ENCODE assay signal across 24 cellular contexts in the genomic region with DNA sequence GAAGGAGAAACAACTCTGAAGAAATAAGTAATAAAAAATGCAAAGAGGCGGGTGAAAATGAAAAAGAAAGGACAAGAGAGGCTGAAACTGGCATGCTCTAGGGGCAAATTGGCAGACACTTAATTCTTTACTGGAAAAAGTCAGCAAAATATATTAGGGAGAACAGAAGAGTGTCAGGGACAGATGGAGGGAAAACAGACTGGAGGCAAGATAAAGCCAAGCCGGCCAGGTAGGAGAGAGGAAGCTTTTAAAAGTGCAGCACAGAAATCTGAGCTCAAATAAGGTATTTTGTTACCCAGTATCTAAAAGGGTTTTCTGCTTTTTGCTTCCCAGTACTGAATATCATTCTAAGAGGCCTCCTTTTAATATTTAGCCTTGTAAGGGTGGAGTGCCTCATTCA.
"Had no signal": no experiment of that assay in that cellular context is flagged by ENCODE, and none has a peak within 500 bp of the region (broad histone marks: within the 10 kb centered on the region; RNA-seq: fewer than 3 reads in every experiment).

No MANE protein-coding gene starts in this region.

- H3K36me3 Mint-ChIP-seq: activated naive CD4-positive, alpha-beta T cell treated with anti-CD3 and anti-CD28 coated beads, Interleukin-2, amount 50 U/mL, for 72 hours; immature natural killer cell; naive B cell; stimulated activated memory B cell treated with anti-CD40 and anti-IgM and Interleukin-4, amounts not matched to agents 10 μg/mL and 1 μg/mL and 100 μg/mL, for 72 hours had no signal

- H3K36me3 ChIP-seq: adrenal gland, ascending aorta, left lung, sigmoid colon, stomach had no signal

- H3K4me1 ChIP-seq: adrenal gland, ascending aorta, left lung, stomach, testis had no signal

- H3K9me3 ChIP-seq: adrenal gland, ascending aorta, left lung, sigmoid colon, stomach, testis had no signal

- H3K4me3 ChIP-seq: adrenal gland, ascending aorta, left lung, sigmoid colon, smooth muscle cell, stomach, testis had no signal

- H3K4me1 Mint-ChIP-seq: activated T-helper 17 cell treated with anti-CD3 and anti-CD28 coated beads, Interleukin-2, amount 50 U/mL, for 72 hours; immature natural killer cell; naive B cell; stimulated activated memory B cell treated with anti-CD40 and anti-IgM and Interleukin-4, amounts not matched to agents 10 μg/mL and 1 μg/mL and 100 μg/mL, for 72 hours had no signal

- H3K27me3 Mint-ChIP-seq: activated T-cell treated with anti-CD3 and anti-CD28 coated beads, Interleukin-2, amount 50 U/mL, for 24 hours had no signal

- H3K4me3 Mint-ChIP-seq: activated CD8-positive, alpha-beta T cell treated with anti-CD3 and anti-CD28 coated beads, Interleukin-2, amount 10 ng/mL, durations not matched to agents 7 days and 5 days; activated T-cell treated with anti-CD3 and anti-CD28 coated beads, Interleukin-2, amount 50 U/mL, for 24 hours; activated T-helper 17 cell treated with anti-CD3 and anti-CD28 coated beads, Interleukin-2, amount 50 U/mL, for 72 hours; immature natural killer cell; naive B cell; stimulated activated memory B cell treated with anti-CD40 and anti-IgM and Interleukin-4, amounts not matched to agents 10 μg/mL and 1 μg/mL and 100 μg/mL, for 72 hours had no signal

- H3K27ac ChIP-seq: adrenal gland, ascending aorta, left lung, sigmoid colon, stomach, testis, VCaP had no signal

- DNase-seq: activated CD4-positive, alpha-beta T cell treated with anti-CD3 and anti-CD28 coated beads for 1 hour; activated CD4-positive, alpha-beta T cell treated with anti-CD3 and anti-CD28 coated beads, Interleukin-2, amount 50 U/mL, for 1 hour; activated CD8-positive, alpha-beta T cell treated with anti-CD3 and anti-CD28 coated beads, Interleukin-2, amount 10 ng/mL, durations not matched to agents 7 days and 5 days; activated T-cell treated with anti-CD3 and anti-CD28 coated beads, Interleukin-2, amount 50 U/mL, for 24 hours; adrenal gland; foreskin fibroblast; immature natural killer cell; left lung; mammary epithelial cell; naive B cell; sigmoid colon; stimulated activated CD4-positive, alpha-beta T cell treated with anti-CD3 and anti-CD28 coated beads, Interleukin-15, amount 100 ng/mL, for 24 hours; stomach; testis; trophoblast cell had no signal

- H3K27ac Mint-ChIP-seq: activated CD8-positive, alpha-beta T cell treated with anti-CD3 and anti-CD28 coated beads, Interleukin-2, amount 10 ng/mL, durations not matched to agents 7 days and 5 days; activated naive CD4-positive, alpha-beta T cell treated with anti-CD3 and anti-CD28 coated beads, Interleukin-2, amount 50 U/mL, for 72 hours; activated T-cell treated with anti-CD3 and anti-CD28 coated beads, Interleukin-2, amount 50 U/mL, for 24 hours; activated T-helper 17 cell treated with anti-CD3 and anti-CD28 coated beads, Interleukin-2, amount 50 U/mL, for 72 hours; immature natural killer cell; naive B cell; stimulated activated memory B cell treated with anti-CD40 and anti-IgM and Interleukin-4, amounts not matched to agents 10 μg/mL and 1 μg/mL and 100 μg/mL, for 72 hours had no signal

- H3K27me3 ChIP-seq: adrenal gland, ascending aorta, left lung, sigmoid colon, stomach, testis had no signal

- H3K9me3 Mint-ChIP-seq: activated T-cell treated with anti-CD3 and anti-CD28 coated beads, Interleukin-2, amount 50 U/mL, for 24 hours; activated T-helper 17 cell treated with anti-CD3 and anti-CD28 coated beads, Interleukin-2, amount 50 U/mL, for 72 hours; stimulated activated memory B cell treated with anti-CD40 and anti-IgM and Interleukin-4, amounts not matched to agents 10 μg/mL and 1 μg/mL and 100 μg/mL, for 72 hours had no signal

- FAIRE-seq: bronchial epithelial cell, endometrium had no signal

- ATAC-seq: activated CD8-positive, alpha-beta T cell treated with anti-CD3 and anti-CD28 coated beads, Interleukin-2, amount 10 ng/mL, durations not matched to agents 7 days and 5 days; activated naive CD4-positive, alpha-beta T cell treated with anti-CD3 and anti-CD28 coated beads, Interleukin-2, amount 50 U/mL, for 72 hours; activated T-helper 17 cell treated with anti-CD3 and anti-CD28 coated beads, Interleukin-2, amount 50 U/mL, for 72 hours; SK-N-SH treated with all-trans-retinoic acid at 6 μM for 48 hours; stimulated activated memory B cell treated with anti-CD40 and anti-IgM and Interleukin-4, amounts not matched to agents 10 μg/mL and 1 μg/mL and 100 μg/mL, for 72 hours had no signal
